In the genomic region with DNA sequence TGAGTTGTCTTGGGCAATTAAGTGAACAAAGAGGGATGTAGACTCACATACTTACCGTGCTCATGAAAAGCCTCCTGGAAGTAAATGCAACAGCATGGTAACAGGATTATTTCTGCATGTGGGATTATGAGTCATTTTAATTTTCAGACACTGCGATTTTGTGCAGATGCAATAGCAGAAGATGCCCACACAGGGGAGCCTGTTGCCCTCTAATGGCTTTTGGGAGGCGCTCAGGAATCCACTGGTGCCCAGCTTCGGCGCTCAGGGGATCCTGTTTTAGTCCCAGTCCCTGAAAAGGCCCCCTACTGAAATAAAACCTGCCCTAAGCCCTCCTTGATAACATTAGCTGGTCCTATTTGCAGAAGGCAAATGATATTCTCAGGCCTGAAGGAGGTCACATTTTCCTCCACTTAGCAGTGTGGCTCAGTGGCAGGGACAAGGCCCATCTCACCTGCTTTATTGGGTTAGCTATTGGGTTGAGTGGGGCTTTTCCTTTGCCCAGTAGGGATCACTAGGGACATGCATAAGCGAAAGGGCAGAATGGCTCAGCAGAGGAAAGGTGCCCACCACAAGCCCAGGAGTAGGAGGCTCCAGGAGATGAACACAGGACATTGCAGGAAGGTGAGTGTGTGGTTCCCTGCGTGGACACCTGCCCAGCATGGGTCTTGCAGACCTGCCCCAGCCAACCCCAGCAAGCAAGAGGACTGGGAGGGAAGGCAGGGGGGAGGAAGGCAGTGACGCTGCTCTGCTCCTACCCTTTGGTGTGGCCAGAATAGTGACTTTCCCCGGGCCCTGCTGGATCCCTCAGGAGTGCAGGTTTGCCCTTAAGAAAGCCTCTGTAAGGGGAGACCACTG, we compare ENCODE assay signal across 9 cellular contexts. TPM values are rescaled to one million over a fixed set of nuclear protein-coding genes. Genes with fewer than 3 reads are reported as not detected.
DNase-seq lines count a peak whose midpoint lies in the region; ATAC-seq, FAIRE-seq and TF ChIP-seq lines count a peak whose summit lies in the region.
"Had no signal": no experiment of that assay in that cellular context is flagged by ENCODE, and none has a peak within 500 bp of the region (broad histone marks: within the 10 kb centered on the region; RNA-seq: fewer than 3 reads in every experiment).

No MANE protein-coding gene starts in this region.

- TF ChIP-seq POLR2A in A549 (IDR thresholded peaks at IDR 0.05; ENCODE audit: low read length) (no peak), H1 (IDR thresholded peaks at IDR 0.05; ENCODE audit: control extremely low read depth in 1 of 2, low read depth in 2 of 2, low read length in 2 of 2) (no peak)

- TF ChIP-seq CTCF in A549 (IDR thresholded peaks at IDR 0.05) (peak; percentile 94), GM10248 (IDR thresholded peaks at IDR 0.05; ENCODE audit: control extremely low read depth, extremely low read depth, low read depth, missing control alignments) (peak; percentile 87), LNCaP clone FGC (IDR thresholded peaks at IDR 0.05; ENCODE audit: control insufficient read depth, extremely low read depth, insufficient read depth) (peak; percentile 92), H1 (IDR thresholded peaks at IDR 0.05; ENCODE audit: control extremely low read depth in 1 of 3, insufficient read depth in 1 of 3, low read depth in 1 of 3, low read length in 3 of 3) (peak; percentile 63 to 91 (median 83))

- H3K79me2 ChIP-seq in H1 (ENCODE audit: control insufficient read depth in 1 of 2, insufficient read depth in 2 of 2, low read length in 2 of 2) = no peaks in the 10 kb centered on the region

- peak overlapping the region; percentile 37 for H3K4me2 ChIP-seq in A549
- no peak overlapping the region for H3K4me2 ChIP-seq in H1 (ENCODE audit: insufficient read depth in 1 of 2, low read depth in 2 of 2, low read length in 2 of 2)

- no peak overlapping the region for H4K8ac ChIP-seq in H1 (ENCODE audit: extremely low read depth, insufficient read depth, low read length)

- no peaks in the 10 kb centered on the region for H3K4me1 ChIP-seq in A549
- H3K4me1 ChIP-seq in H1 (replicated peaks in 1 of 4; ENCODE audit: control insufficient read depth in 3 of 4, insufficient read depth in 4 of 4, low read length in 3 of 4) = no peaks in the 10 kb centered on the region
- no peaks in the 10 kb centered on the region for H3K4me1 ChIP-seq in CD4-positive, alpha-beta memory T cell (ENCODE audit: insufficient read depth, low read length)

- H3K27ac ChIP-seq in A549 (no peak overlapping the region), H1 (ENCODE audit: low read depth, low read length) (no peak overlapping the region)
- no peak overlapping the region for H3K27ac ChIP-seq in CD4-positive, alpha-beta memory T cell (ENCODE audit: low read depth, low read length)
- H3K27ac ChIP-seq: neutrophil had no signal

- no peak overlapping the region for H2BK120ac ChIP-seq in H1 (replicated peaks; ENCODE audit: low read depth, low read length)

- H2BK5ac ChIP-seq in H1 (ENCODE audit: low read depth, low read length) = no peak overlapping the region

- TF ChIP-seq EP300 in A549 (IDR thresholded peaks at IDR 0.05) (no peak), H1 (IDR thresholded peaks at IDR 0.05; ENCODE audit: borderline replicate concordance in 1 of 2, low read depth in 2 of 2, low read length in 2 of 2) (no peak)

- H3K4ac ChIP-seq in H1 (replicated peaks; ENCODE audit: insufficient read length, low read depth, low read length) = no peak overlapping the region

- peaks cover 9 to 14% of the 10 kb centered on the region in 2 donors for H3K27me3 Mint-ChIP-seq in CD4-positive, alpha-beta memory T cell

- H3K36me3 Mint-ChIP-seq in CD4-positive, alpha-beta memory T cell = no peaks in the 10 kb centered on the region

- H3K14ac ChIP-seq in H1 (ENCODE audit: insufficient read length) = no peak overlapping the region

- H3K4me3 ChIP-seq in A549 (no peak overlapping the region), LNCaP clone FGC (ENCODE audit: low read depth, low read length) (no peak overlapping the region), H1 (ENCODE audit: extremely low read depth in 1 of 4, insufficient read depth in 2 of 4, low read depth in 3 of 4, low read length in 4 of 4) (no peak overlapping the region)
- no peak overlapping the region for H3K4me3 ChIP-seq in CD4-positive, alpha-beta memory T cell (ENCODE audit: low read length in 2 of 2)

- intact Hi-C loops in CD4-positive, alpha-beta memory T cell (cut with micrococcal nuclease) = no loop called here

- H3K23me2 ChIP-seq in H1 (ENCODE audit: low read depth, low read length) = no peaks in the 10 kb centered on the region

- H3K56ac ChIP-seq in H1 (replicated peaks; ENCODE audit: insufficient read length, low read depth, low read length) = no peak overlapping the region

- no peak overlapping the region for H3K4me3 Mint-ChIP-seq in CD4-positive, alpha-beta memory T cell

- in situ Hi-C loops in SK-MEL-5 (cut with HindIII; ENCODE audit: low pct_unique_long_range_greater_than_20kb, low sequenced_read_pairs) = loop anchor here (25.0 kb wide), 1 partner anchor 310 kb away; no protein-coding TSS in a partner anchor

- no peak overlapping the region for H3K9ac ChIP-seq in H1 (replicated peaks in 1 of 4; ENCODE audit: extremely low read depth in 1 of 4, low read depth in 3 of 4, low read length in 3 of 4)

- no peak overlapping the region for H2AK5ac ChIP-seq in H1 (ENCODE audit: low read depth, low read length)

- no peak for FAIRE-seq in A549 (lab: Jason Lieb, UNC)
- no peak for FAIRE-seq in H1 (lab: Jason Lieb, UNC)

- DNase-seq in A549 (ENCODE audit: low read depth in 1 of 2, low spot score in 1 of 2) (peak; percentile 64 to 71), GM10248 (ENCODE audit: extremely low spot score) (peak; percentile 74), HCEC 1CT (peak; percentile 55), LNCaP clone FGC (ENCODE audit: low read depth) (no peak), SK-MEL-5 (ENCODE audit: low read depth, low spot score) (peak; percentile 85), H1 (ENCODE audit: low read depth in 1 of 2, low spot score in 2 of 2) (peak in 1 of 2 experiments; percentile 70), midbrain (lab: John Stamatoyannopoulos, UW) (peak; percentile 53)
- no peak for DNase-seq in CD4-positive, alpha-beta memory T cell

- POLR2A ChIA-PET in A549 (lab: Yijun Ruan, JAX) (no interaction called here), GM10248 (lab: Yijun Ruan, JAX) (no interaction called here), H1 (lab: Charles Lee; ENCODE audit: partially characterized antibody) (interaction anchor here (0.9 kb wide), 1 partner anchor 265 kb away, joined by 3 read pairs; no protein-coding TSS in a partner anchor)
- POLR2A ChIA-PET in CD4-positive, alpha-beta memory T cell (lab: Charles Lee; ENCODE audit: partially characterized antibody) = no interaction called here

- no peak overlapping the region for H2BK12ac ChIP-seq in H1 (ENCODE audit: low read depth, low read length)

- no peaks in the 10 kb centered on the region for H3K9me3 Mint-ChIP-seq in CD4-positive, alpha-beta memory T cell

- peak; percentile 79 to 91 for ATAC-seq in A549

- no peak overlapping the region for H3K18ac ChIP-seq in H1 (ENCODE audit: extremely low read depth, low read length)

- no peaks in the 10 kb centered on the region for H3K27me3 ChIP-seq in H1 (replicated peaks in 1 of 4; ENCODE audit: control insufficient read depth in 3 of 4, extremely low read depth in 1 of 4, insufficient read depth in 3 of 4, low read length in 3 of 4)
- no peaks in the 10 kb centered on the region for H3K27me3 ChIP-seq in CD4-positive, alpha-beta memory T cell (ENCODE audit: insufficient read depth, low read length)

- no peak overlapping the region for H4K91ac ChIP-seq in H1 (replicated peaks; ENCODE audit: insufficient read length, low read length)

- H3K79me1 ChIP-seq in H1 (ENCODE audit: low read depth, low read length) = no peaks in the 10 kb centered on the region

- no peak overlapping the region for H2BK20ac ChIP-seq in H1 (ENCODE audit: low read length)

- H2AFZ ChIP-seq in H1 (ENCODE audit: low read length) = 0 out of 2 replicates have a peak overlapping the region, but pooled peaks have one; percentile 70

- no peaks in the 10 kb centered on the region for H4K20me1 ChIP-seq in H1 (replicated peaks in 1 of 2; ENCODE audit: control insufficient read depth in 1 of 2, insufficient read depth in 2 of 2, low read length in 2 of 2)

- no peaks in the 10 kb centered on the region for H3K36me3 ChIP-seq in H1 (ENCODE audit: control insufficient read depth in 2 of 4, insufficient read depth in 4 of 4, low read length in 3 of 4)
- no peaks in the 10 kb centered on the region for H3K36me3 ChIP-seq in CD4-positive, alpha-beta memory T cell (ENCODE audit: insufficient read depth, low read length)
- H3K36me3 ChIP-seq: neutrophil had no signal

- CTCF ChIA-PET in A549 (lab: Yijun Ruan, JAX) (interaction anchor here (0.6 to 10.0 kb wide), 16 partner anchors 8 to 536 kb away, joined by 3 to 156 read pairs (median 3); no protein-coding TSS in a partner anchor), GM10248 (lab: Yijun Ruan, JAX) (interaction anchor here (0.9 to 2.8 kb wide), 10 partner anchors 8 to 527 kb away, joined by 3 to 20 read pairs (median 4); no protein-coding TSS in a partner anchor), H1 (lab: Charles Lee; ENCODE audit: partially characterized antibody) (interaction anchor here (0.6 to 8.2 kb wide), 50 partner anchors 8 to 558 kb away, joined by 3 to 76 read pairs (median 4); a partner anchor contains a TSS)
- CTCF ChIA-PET in CD4-positive, alpha-beta memory T cell (lab: Charles Lee; ENCODE audit: partially characterized antibody) = no interaction called here

- H3K9me3 ChIP-seq in A549 = no peaks in the 10 kb centered on the region
- H3K9me3 ChIP-seq in H1 (ENCODE audit: insufficient read depth in 2 of 2, low read depth in 1 of 2, low read length in 1 of 2) = no peaks in the 10 kb centered on the region
- H3K9me3 ChIP-seq in CD4-positive, alpha-beta memory T cell (ENCODE audit: control insufficient read depth in 1 of 2, low read length in 2 of 2) = no peaks in the 10 kb centered on the region
- H3K9me3 ChIP-seq: neutrophil had no signal

- H3K27ac Mint-ChIP-seq in CD4-positive, alpha-beta memory T cell = no peak overlapping the region

- H3K4me1 Mint-ChIP-seq in CD4-positive, alpha-beta memory T cell = no peaks in the 10 kb centered on the region

- TF ChIP-seq RAD21 in A549 (conservative IDR thresholded peaks at IDR 0.05 in 1 of 2, IDR thresholded peaks at IDR 0.05 in 1 of 2) (peak; percentile 96 to 98), H1 (IDR thresholded peaks at IDR 0.05 in 1 of 2, conservative IDR thresholded peaks at IDR 0.05 in 1 of 2; ENCODE audit: low read depth in 2 of 2, low read length in 2 of 2) (peak; percentile 99)

- no peak overlapping the region for H2BK15ac ChIP-seq in H1 (ENCODE audit: low read length)

- H4K5ac ChIP-seq in H1 (ENCODE audit: insufficient read length, low read depth, low read length) = no peak overlapping the region

- WGBS in A549 (ENCODE audit: missing lambda C conversion rate) = 18% methylated on average over 9 of the region's 9 CpGs
- 56% methylated on average over 9 of the region's 9 CpGs; no CpG with 5 or more reads in 1 of the 2 experiments for WGBS in H1 (ENCODE audit: extremely low coverage in 1 of 2, insufficient coverage in 1 of 2, insufficient read length in 1 of 2, insufficient replicate concordance in 2 of 2, low coverage in 1 of 2, low lambda C conversion rate in 2 of 2, missing lambda C conversion rate in 1 of 2), 2 experiments

- H3K23ac ChIP-seq in H1 (ENCODE audit: insufficient read length) = no peak overlapping the region

RNA-seq across cellular contexts. Expression of a gene that starts 26.5 kb away (rescaled TPM):
- polyA plus RNA-seq in A549 (2011; rRNA removed) (2.1 and 3.2 TPM in 2 replicates), A549 (2017; fragmentation: RNase III; extraction: RNeasy Plus Mini Kit Qiagen cat#74134 plus additional on column Dnase treatment) (0.70 to 0.98 TPM (median 0.72 TPM) in 3 replicates), H1 (2011; rRNA removed) (23.0 and 28.6 TPM in 2 replicates)
- 1.5 and 1.8 TPM in 2 replicates for polyA plus RNA-seq in A549 (2012; cell fraction: cytosol; rRNA removed)
- 1.4 and 1.7 TPM in 2 replicates for polyA plus RNA-seq in A549 (2012; cell fraction: nucleus; rRNA removed)
- polyA minus RNA-seq in A549 (2011; rRNA and poly(A)+ RNA removed) = 1.8 and 3.7 TPM in 2 replicates
- total RNA-seq in SK-MEL-5 (2014; rRNA removed; shearing (Covaris generic)) = 33.2 and 35.0 TPM in 2 replicates
- 30.8 and 52.9 TPM in 2 replicates for polyA plus RNA-seq in SK-MEL-5 (2015; cell fraction: cytosol; rRNA removed)
- 14.1 and 15.8 TPM in 2 replicates for polyA plus RNA-seq in SK-MEL-5 (2015; cell fraction: nucleus; rRNA removed)
- total RNA-seq in H1 (2021; fragmentation: NEBNext Ultra II Directional; extraction: Animal tissue kit (Norgen Biotek cat#: 25700)) = 20.5 and 22.7 TPM in 2 replicates
- polyA plus RNA-seq in H1 (2011; cell fraction: cytosol; rRNA removed) = 23.4 TPM
- 20.2 TPM for polyA plus RNA-seq in H1 (2011; cell fraction: nucleus; rRNA removed)
- 20.8 to 22.2 TPM (median 21.6 TPM) in 4 replicates for polyA plus RNA-seq in H1 (2012, experiment 1 of 2)
- 10.1 TPM for polyA plus RNA-seq in H1 (2012, experiment 2 of 2)
- polyA plus RNA-seq in H1 (2013, experiment 1 of 2) = 13.6 TPM
- polyA plus RNA-seq in H1 (2013, experiment 2 of 2) = 14.6 TPM
- polyA minus RNA-seq in H1 (2011; rRNA and poly(A)+ RNA removed) = 39.8 and 57.9 TPM in 2 replicates
- 14.2 TPM for polyA minus RNA-seq in H1 (2011; cell fraction: cytosol; rRNA and poly(A)+ RNA removed)
- polyA minus RNA-seq in H1 (2011; cell fraction: nucleus; rRNA and poly(A)+ RNA removed) = 25.1 TPM
- not detected for total RNA-seq in CD4-positive, alpha-beta memory T cell
- polyA plus RNA-seq in CD4-positive, alpha-beta memory T cell = not detected

RNA-seq across cellular contexts. Expression of a gene that starts 35.7 kb away (rescaled TPM):
- polyA plus RNA-seq in A549 (2011; rRNA removed) = not detected in 2 replicates
- not detected in 2 replicates for polyA plus RNA-seq in A549 (2012; cell fraction: cytosol; rRNA removed)
- not detected in 2 replicates for polyA plus RNA-seq in A549 (2012; cell fraction: nucleus; rRNA removed)
- not detected in 3 replicates for polyA plus RNA-seq in A549 (2017; fragmentation: RNase III; extraction: RNeasy Plus Mini Kit Qiagen cat#74134 plus additional on column Dnase treatment)
- not detected in 2 replicates for polyA minus RNA-seq in A549 (2011; rRNA and poly(A)+ RNA removed)
- not detected in 2 replicates for total RNA-seq in SK-MEL-5 (2014; rRNA removed; shearing (Covaris generic))
- polyA plus RNA-seq in SK-MEL-5 (2015; cell fraction: cytosol; rRNA removed) = not detected in 2 replicates
- polyA plus RNA-seq in SK-MEL-5 (2015; cell fraction: nucleus; rRNA removed) = not detected in 2 replicates
- total RNA-seq in H1 (2021; fragmentation: NEBNext Ultra II Directional; extraction: Animal tissue kit (Norgen Biotek cat#: 25700)) = not detected in 2 replicates
- polyA plus RNA-seq in H1 (2011; rRNA removed) = not detected in 2 replicates
- not detected for polyA plus RNA-seq in H1 (2011; cell fraction: cytosol; rRNA removed)
- not detected for polyA plus RNA-seq in H1 (2011; cell fraction: nucleus; rRNA removed)
- not detected in 4 replicates for polyA plus RNA-seq in H1 (2012, experiment 1 of 2)
- not detected for polyA plus RNA-seq in H1 (2012, experiment 2 of 2)
- not detected for polyA plus RNA-seq in H1 (2013, experiment 1 of 2)
- polyA plus RNA-seq in H1 (2013, experiment 2 of 2) = not detected
- polyA minus RNA-seq in H1 (2011; rRNA and poly(A)+ RNA removed) = not detected in 2 replicates
- polyA minus RNA-seq in H1 (2011; cell fraction: cytosol; rRNA and poly(A)+ RNA removed) = not detected
- polyA minus RNA-seq in H1 (2011; cell fraction: nucleus; rRNA and poly(A)+ RNA removed) = not detected
- total RNA-seq in CD4-positive, alpha-beta memory T cell = not detected
- not detected for polyA plus RNA-seq in CD4-positive, alpha-beta memory T cell

Comparison
In these comparisons a context has a peak if more than half of its experiments do, and no peak if none do; other contexts are left out.
1. DNase-seq: peak in A549 (2 of 2), GM10248 (single experiment), HCEC 1CT (single experiment), SK-MEL-5 (single experiment) and midbrain (single experiment); none in LNCaP clone FGC (single experiment) and CD4-positive, alpha-beta memory T cell (0 of 5).
2. RNA of a gene that starts 26.5 kb away (total RNA-seq): 33.2 to 35.0 TPM in SK-MEL-5 and 20.5 to 22.7 TPM in H1; not detected in CD4-positive, alpha-beta memory T cell; every median in the first group is over 10 times any median in the second.
3. Peak in every context shown above with its lines, with median percentiles within 50 percentile points of each other: CTCF ChIP-seq.